In genomic region chr1:114087495-114087894, GRCh38 we compare ENCODE assay signal across 7 cellular contexts.
"Had no signal": no experiment of that assay in that cellular context is flagged by ENCODE, and none has a peak within 500 bp of the region (broad histone marks: within the 10 kb centered on the region; RNA-seq: fewer than 3 reads in every experiment).

No MANE protein-coding gene starts in this region.

- H3K9me3 Mint-ChIP-seq: IgD-negative memory B cell had no signal

- H3K36me3 Mint-ChIP-seq: IgD-negative memory B cell had no signal

- DNase-seq: GM23248, H7, HCEC 1CT, KBM-7 had no signal

- H3K4me3 ChIP-seq: GM23248 had no signal

- H3K4me1 Mint-ChIP-seq: IgD-negative memory B cell had no signal

- H3K27ac ChIP-seq: GM23248, KMS-11 had no signal

- H3K27ac Mint-ChIP-seq: IgD-negative memory B cell had no signal

- H3K4me3 Mint-ChIP-seq: IgD-negative memory B cell had no signal

- FAIRE-seq: HTR-8/SVneo had no signal

- H3K9ac ChIP-seq: GM23248, KMS-11 had no signal

- H2AFZ ChIP-seq: GM23248 had no signal

- H3K4me2 ChIP-seq: KMS-11 had no signal
